2 cellular contexts compared by ENCODE assay signal in the genomic region with DNA sequence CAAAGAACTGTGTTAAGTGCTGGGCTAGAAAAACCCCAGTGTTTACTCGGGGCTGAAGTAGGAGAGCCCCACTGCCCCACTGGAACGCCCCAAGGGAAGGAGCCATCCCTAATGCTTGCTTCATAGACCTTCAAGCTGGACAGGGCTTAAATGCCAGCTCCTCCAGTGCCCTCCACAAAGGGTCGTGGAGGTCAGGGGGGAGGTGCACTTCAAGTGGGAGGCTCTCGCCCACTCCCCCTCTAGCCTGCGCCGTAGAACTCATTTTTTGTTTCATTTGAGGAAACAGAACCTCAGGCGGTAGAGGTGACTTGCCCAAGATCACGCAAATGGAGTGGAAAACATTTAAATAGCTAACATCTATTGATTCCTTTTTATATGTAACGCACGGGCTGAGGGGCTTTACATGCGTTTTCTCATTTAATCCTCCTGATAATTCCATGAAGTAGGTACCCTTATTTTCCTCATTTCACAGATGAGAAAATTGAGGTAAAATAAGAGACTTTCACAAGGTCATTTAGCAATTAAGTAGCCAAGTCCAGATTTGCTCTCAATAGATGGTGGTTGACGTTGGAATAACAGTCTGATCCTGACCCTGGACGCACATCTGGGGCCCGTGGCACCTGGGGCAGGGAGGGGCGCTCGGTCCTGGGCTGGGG.
A peak's percentile ranks its signal among the peaks of the same experiment; 100 is the strongest.
TF ChIP-seq lines count a peak whose summit lies in the region.

No MANE protein-coding gene starts in this region.

TF ChIP-seq in HCT116, 20 proteins besides CTCF, POLR2A, EP300 and RAD21:
- TF ChIP-seq, protein P1, sequence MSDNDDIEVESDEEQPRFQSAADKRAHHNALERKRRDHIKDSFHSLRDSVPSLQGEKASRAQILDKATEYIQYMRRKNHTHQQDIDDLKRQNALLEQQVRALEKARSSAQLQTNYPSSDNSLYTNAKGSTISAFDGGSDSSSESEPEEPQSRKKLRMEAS (IDR thresholded peaks at IDR 0.05), result no peak
- TF ChIP-seq SRF (IDR thresholded peaks at IDR 0.05; ENCODE audit: low read depth), result no peak
- no peak for TF ChIP-seq CEBPB (IDR thresholded peaks at IDR 0.05; ENCODE audit: low read depth)
- TF ChIP-seq POLR2AphosphoS5 (IDR thresholded peaks at IDR 0.05; ENCODE audit: low read depth, low read length), result no peak
- no peak for TF ChIP-seq SIN3A (IDR thresholded peaks at IDR 0.05; ENCODE audit: low read depth)
- TF ChIP-seq FOSL1 (IDR thresholded peaks at IDR 0.05; ENCODE audit: low read depth), result no peak
- no peak for TF ChIP-seq JUND (IDR thresholded peaks at IDR 0.05)
- no peak for TF ChIP-seq EGR1 (IDR thresholded peaks at IDR 0.05; ENCODE audit: low read depth)

TF ChIP-seq in GM12878, 131 proteins besides CTCF, POLR2A, EP300 and RAD21:
- TF ChIP-seq RUNX3 (IDR thresholded peaks at IDR 0.05; ENCODE audit: low read length) (peak; percentile 32; the same call in 1 of the 2 replicates), MEF2B (IDR thresholded peaks at IDR 0.05; ENCODE audit: partially characterized antibody, poor library complexity, severe bottlenecking) (peak; percentile 27), NFXL1 (IDR thresholded peaks at IDR 0.05; ENCODE audit: borderline replicate concordance) (no peak), KAT2A (conservative IDR thresholded peaks at IDR 0.05; ENCODE audit: control insufficient read depth, low read depth, low read length) (no peak), CREM (IDR thresholded peaks at IDR 0.05; ENCODE audit: low read depth) (0 out of 2 replicates have a peak, but pooled peaks have one; percentile 23), DPF2 (IDR thresholded peaks at IDR 0.05) (peak; percentile 8), RELA (IDR thresholded peaks at IDR 0.05; ENCODE audit: borderline replicate concordance, partially characterized antibody) (peak; percentile 64), GATAD2B (conservative IDR thresholded peaks at IDR 0.05; ENCODE audit: low read depth) (peak; percentile 26; the same call in 1 of the 2 replicates), SMARCA5 (IDR thresholded peaks at IDR 0.05) (0 out of 2 replicates have a peak, but pooled peaks have one; percentile 48), CBFB (IDR thresholded peaks at IDR 0.05; ENCODE audit: low read depth) (peak; percentile 57; the same call in 1 of the 2 replicates), MTA2 (IDR thresholded peaks at IDR 0.05; ENCODE audit: low read depth) (peak; percentile 43; the same call in 1 of the 2 replicates), JUNB (IDR thresholded peaks at IDR 0.05) (no peak), CHD1 (IDR thresholded peaks at IDR 0.05; ENCODE audit: low read depth, low read length) (no peak), YY1 (IDR thresholded peaks at IDR 0.05; ENCODE audit: low read depth, low read length) (0 out of 2 replicates have a peak, but pooled peaks have one; percentile 32), NRF1 (conservative IDR thresholded peaks at IDR 0.05; ENCODE audit: low read depth, low read length) (no peak), NBN (IDR thresholded peaks at IDR 0.05) (0 out of 2 replicates have a peak, but pooled peaks have one; percentile 18), FOXK2 (IDR thresholded peaks at IDR 0.05) (no peak), BRCA1 (IDR thresholded peaks at IDR 0.05; ENCODE audit: low read depth, low read length) (no peak), IKZF1 (conservative IDR thresholded peaks at IDR 0.05) (peak; percentile 34), KLF5 (IDR thresholded peaks at IDR 0.05; ENCODE audit: partially characterized antibody) (peak; percentile 24), BCL11A (IDR thresholded peaks at IDR 0.05; ENCODE audit: low read depth, low read length) (0 out of 2 replicates have a peak, but pooled peaks have one; percentile 8), EGR1 (IDR thresholded peaks at IDR 0.05; ENCODE audit: borderline replicate concordance in 1 of 2, low read depth in 2 of 2, low read length in 2 of 2) (no peak), NR2F1 (conservative IDR thresholded peaks at IDR 0.05) (peak; percentile 90), POLR2AphosphoS5 (IDR thresholded peaks at IDR 0.05; ENCODE audit: low read length) (no peak), ZBED1 (IDR thresholded peaks at IDR 0.05; ENCODE audit: borderline replicate concordance) (no peak)
- TF ChIP-seq, protein P2, sequence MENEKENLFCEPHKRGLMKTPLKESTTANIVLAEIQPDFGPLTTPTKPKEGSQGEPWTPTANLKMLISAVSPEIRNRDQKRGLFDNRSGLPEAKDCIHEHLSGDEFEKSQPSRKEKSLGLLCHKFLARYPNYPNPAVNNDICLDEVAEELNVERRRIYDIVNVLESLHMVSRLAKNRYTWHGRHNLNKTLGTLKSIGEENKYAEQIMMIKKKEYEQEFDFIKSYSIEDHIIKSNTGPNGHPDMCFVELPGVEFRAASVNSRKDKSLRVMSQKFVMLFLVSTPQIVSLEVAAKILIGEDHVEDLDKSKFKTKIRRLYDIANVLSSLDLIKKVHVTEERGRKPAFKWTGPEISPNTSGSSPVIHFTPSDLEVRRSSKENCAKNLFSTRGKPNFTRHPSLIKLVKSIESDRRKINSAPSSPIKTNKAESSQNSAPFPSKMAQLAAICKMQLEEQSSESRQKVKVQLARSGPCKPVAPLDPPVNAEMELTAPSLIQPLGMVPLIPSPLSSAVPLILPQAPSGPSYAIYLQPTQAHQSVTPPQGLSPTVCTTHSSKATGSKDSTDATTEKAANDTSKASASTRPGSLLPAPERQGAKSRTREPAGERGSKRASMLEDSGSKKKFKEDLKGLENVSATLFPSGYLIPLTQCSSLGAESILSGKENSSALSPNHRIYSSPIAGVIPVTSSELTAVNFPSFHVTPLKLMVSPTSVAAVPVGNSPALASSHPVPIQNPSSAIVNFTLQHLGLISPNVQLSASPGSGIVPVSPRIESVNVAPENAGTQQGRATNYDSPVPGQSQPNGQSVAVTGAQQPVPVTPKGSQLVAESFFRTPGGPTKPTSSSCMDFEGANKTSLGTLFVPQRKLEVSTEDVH (IDR thresholded peaks at IDR 0.05; ENCODE audit: low read depth, partially characterized antibody), result no peak
- TF ChIP-seq, protein P3, sequence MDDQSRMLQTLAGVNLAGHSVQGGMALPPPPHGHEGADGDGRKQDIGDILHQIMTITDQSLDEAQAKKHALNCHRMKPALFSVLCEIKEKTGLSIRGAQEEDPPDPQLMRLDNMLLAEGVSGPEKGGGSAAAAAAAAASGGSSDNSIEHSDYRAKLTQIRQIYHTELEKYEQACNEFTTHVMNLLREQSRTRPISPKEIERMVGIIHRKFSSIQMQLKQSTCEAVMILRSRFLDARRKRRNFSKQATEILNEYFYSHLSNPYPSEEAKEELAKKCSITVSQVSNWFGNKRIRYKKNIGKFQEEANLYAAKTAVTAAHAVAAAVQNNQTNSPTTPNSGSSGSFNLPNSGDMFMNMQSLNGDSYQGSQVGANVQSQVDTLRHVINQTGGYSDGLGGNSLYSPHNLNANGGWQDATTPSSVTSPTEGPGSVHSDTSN (IDR thresholded peaks at IDR 0.05; ENCODE audit: insufficient replicate concordance, low read depth, low read length), result no peak
- TF ChIP-seq, protein P4, sequence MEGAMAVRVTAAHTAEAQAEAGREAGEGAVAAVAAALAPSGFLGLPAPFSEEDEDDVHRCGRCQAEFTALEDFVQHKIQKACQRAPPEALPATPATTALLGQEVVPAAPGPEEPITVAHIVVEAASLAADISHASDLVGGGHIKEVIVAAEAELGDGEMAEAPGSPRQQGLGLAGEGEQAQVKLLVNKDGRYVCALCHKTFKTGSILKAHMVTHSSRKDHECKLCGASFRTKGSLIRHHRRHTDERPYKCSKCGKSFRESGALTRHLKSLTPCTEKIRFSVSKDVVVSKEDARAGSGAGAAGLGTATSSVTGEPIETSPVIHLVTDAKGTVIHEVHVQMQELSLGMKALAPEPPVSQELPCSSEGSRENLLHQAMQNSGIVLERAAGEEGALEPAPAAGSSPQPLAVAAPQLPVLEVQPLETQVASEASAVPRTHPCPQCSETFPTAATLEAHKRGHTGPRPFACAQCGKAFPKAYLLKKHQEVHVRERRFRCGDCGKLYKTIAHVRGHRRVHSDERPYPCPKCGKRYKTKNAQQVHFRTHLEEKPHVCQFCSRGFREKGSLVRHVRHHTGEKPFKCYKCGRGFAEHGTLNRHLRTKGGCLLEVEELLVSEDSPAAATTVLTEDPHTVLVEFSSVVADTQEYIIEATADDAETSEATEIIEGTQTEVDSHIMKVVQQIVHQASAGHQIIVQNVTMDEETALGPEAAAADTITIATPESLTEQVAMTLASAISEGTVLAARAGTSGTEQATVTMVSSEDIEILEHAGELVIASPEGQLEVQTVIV (IDR thresholded peaks at IDR 0.05; ENCODE audit: borderline replicate concordance, partially characterized antibody), result no peak
- TF ChIP-seq, protein P5, sequence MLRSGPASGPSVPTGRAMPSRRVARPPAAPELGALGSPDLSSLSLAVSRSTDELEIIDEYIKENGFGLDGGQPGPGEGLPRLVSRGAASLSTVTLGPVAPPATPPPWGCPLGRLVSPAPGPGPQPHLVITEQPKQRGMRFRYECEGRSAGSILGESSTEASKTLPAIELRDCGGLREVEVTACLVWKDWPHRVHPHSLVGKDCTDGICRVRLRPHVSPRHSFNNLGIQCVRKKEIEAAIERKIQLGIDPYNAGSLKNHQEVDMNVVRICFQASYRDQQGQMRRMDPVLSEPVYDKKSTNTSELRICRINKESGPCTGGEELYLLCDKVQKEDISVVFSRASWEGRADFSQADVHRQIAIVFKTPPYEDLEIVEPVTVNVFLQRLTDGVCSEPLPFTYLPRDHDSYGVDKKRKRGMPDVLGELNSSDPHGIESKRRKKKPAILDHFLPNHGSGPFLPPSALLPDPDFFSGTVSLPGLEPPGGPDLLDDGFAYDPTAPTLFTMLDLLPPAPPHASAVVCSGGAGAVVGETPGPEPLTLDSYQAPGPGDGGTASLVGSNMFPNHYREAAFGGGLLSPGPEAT (IDR thresholded peaks at IDR 0.05; ENCODE audit: low read depth), result peak; percentile 60; the same call in 1 of the 2 replicates
- TF ChIP-seq, protein P6, sequence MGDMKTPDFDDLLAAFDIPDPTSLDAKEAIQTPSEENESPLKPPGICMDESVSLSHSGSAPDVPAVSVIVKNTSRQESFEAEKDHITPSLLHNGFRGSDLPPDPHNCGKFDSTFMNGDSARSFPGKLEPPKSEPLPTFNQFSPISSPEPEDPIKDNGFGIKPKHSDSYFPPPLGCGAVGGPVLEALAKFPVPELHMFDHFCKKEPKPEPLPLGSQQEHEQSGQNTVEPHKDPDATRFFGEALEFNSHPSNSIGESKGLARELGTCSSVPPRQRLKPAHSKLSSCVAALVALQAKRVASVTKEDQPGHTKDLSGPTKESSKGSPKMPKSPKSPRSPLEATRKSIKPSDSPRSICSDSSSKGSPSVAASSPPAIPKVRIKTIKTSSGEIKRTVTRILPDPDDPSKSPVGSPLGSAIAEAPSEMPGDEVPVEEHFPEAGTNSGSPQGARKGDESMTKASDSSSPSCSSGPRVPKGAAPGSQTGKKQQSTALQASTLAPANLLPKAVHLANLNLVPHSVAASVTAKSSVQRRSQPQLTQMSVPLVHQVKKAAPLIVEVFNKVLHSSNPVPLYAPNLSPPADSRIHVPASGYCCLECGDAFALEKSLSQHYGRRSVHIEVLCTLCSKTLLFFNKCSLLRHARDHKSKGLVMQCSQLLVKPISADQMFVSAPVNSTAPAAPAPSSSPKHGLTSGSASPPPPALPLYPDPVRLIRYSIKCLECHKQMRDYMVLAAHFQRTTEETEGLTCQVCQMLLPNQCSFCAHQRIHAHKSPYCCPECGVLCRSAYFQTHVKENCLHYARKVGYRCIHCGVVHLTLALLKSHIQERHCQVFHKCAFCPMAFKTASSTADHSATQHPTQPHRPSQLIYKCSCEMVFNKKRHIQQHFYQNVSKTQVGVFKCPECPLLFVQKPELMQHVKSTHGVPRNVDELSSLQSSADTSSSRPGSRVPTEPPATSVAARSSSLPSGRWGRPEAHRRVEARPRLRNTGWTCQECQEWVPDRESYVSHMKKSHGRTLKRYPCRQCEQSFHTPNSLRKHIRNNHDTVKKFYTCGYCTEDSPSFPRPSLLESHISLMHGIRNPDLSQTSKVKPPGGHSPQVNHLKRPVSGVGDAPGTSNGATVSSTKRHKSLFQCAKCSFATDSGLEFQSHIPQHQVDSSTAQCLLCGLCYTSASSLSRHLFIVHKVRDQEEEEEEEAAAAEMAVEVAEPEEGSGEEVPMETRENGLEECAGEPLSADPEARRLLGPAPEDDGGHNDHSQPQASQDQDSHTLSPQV (IDR thresholded peaks at IDR 0.05), result no peak
- TF ChIP-seq, protein P7, sequence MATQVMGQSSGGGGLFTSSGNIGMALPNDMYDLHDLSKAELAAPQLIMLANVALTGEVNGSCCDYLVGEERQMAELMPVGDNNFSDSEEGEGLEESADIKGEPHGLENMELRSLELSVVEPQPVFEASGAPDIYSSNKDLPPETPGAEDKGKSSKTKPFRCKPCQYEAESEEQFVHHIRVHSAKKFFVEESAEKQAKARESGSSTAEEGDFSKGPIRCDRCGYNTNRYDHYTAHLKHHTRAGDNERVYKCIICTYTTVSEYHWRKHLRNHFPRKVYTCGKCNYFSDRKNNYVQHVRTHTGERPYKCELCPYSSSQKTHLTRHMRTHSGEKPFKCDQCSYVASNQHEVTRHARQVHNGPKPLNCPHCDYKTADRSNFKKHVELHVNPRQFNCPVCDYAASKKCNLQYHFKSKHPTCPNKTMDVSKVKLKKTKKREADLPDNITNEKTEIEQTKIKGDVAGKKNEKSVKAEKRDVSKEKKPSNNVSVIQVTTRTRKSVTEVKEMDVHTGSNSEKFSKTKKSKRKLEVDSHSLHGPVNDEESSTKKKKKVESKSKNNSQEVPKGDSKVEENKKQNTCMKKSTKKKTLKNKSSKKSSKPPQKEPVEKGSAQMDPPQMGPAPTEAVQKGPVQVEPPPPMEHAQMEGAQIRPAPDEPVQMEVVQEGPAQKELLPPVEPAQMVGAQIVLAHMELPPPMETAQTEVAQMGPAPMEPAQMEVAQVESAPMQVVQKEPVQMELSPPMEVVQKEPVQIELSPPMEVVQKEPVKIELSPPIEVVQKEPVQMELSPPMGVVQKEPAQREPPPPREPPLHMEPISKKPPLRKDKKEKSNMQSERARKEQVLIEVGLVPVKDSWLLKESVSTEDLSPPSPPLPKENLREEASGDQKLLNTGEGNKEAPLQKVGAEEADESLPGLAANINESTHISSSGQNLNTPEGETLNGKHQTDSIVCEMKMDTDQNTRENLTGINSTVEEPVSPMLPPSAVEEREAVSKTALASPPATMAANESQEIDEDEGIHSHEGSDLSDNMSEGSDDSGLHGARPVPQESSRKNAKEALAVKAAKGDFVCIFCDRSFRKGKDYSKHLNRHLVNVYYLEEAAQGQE (IDR thresholded peaks at IDR 0.05; ENCODE audit: low read depth, low read length), result peak; percentile 33; the same call in 1 of the 2 replicates
- TF ChIP-seq, protein P8, sequence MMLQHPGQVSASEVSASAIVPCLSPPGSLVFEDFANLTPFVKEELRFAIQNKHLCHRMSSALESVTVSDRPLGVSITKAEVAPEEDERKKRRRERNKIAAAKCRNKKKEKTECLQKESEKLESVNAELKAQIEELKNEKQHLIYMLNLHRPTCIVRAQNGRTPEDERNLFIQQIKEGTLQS (IDR thresholded peaks at IDR 0.05; ENCODE audit: borderline replicate concordance, extremely low read depth, low read depth, low read length), result no peak
